In the genomic region with DNA sequence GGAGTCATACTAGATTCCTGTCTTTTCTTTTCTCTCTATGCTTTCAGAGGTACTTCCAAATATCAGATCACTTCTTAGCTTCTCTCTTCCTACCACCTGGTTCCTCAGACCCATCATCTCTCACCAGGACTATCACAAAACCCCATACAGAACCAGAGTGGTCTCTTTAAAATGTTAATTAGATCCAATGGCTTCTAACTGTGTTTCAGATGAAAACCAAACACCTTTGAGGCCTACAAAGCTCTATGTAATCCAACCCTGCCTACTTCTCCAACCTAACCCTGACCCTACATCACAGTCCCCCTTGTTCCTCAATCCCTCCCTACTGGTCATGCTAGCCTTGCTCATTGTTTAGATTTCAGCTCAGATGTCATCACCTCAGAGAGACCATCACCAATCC, we compare ENCODE assay signal across 16 cellular contexts. TPM values are rescaled to one million over a fixed set of nuclear protein-coding genes. Genes with fewer than 3 reads are reported as not detected.
DNase-seq lines count a peak whose midpoint lies in the region; ATAC-seq, FAIRE-seq and TF ChIP-seq lines count a peak whose summit lies in the region.
"Had no signal": no experiment of that assay in that cellular context is flagged by ENCODE, and none has a peak within 500 bp of the region (broad histone marks: within the 10 kb centered on the region; RNA-seq: fewer than 3 reads in every experiment).

No MANE protein-coding gene starts in this region.

- no peak overlapping the region for H2AFZ ChIP-seq in H1 (ENCODE audit: low read length)

- no peaks in the 10 kb centered on the region; a peak in 2 of 7 replicates for H3K27me3 ChIP-seq in H1 (replicated peaks in 1 of 4; ENCODE audit: control insufficient read depth in 3 of 4, extremely low read depth in 1 of 4, insufficient read depth in 3 of 4, low read length in 3 of 4)
- H3K27me3 ChIP-seq in iPS DF 6.9 (ENCODE audit: control insufficient read depth, insufficient read depth, low read length), result no peaks in the 10 kb centered on the region
- H3K27me3 ChIP-seq: BLaER1 had no signal

- no peak overlapping the region for H2BK12ac ChIP-seq in H1 (ENCODE audit: low read depth, low read length)

- H3K4ac ChIP-seq in H1 (replicated peaks; ENCODE audit: insufficient read length, low read depth, low read length), result no peak overlapping the region

- H3K36me3 Mint-ChIP-seq in activated naive CD4-positive, alpha-beta T cell treated with anti-CD3 and anti-CD28 coated beads, Interleukin-2, amount 50 U/mL, for 24 hours, result peaks cover 17% of the 10 kb centered on the region
- H3K36me3 Mint-ChIP-seq in activated CD8-positive, alpha-beta T cell treated with anti-CD3 and anti-CD28 coated beads, Interleukin-2, amount 10 ng/mL, durations not matched to agents 7 days and 5 days (ENCODE audit: low read depth), result peaks cover 17% of the 10 kb centered on the region

- peaks cover 0 to 8% (median 4%) of the 10 kb centered on the region in 4 experiments; a peak in 6 of 7 replicates for H3K4me1 ChIP-seq in H1 (replicated peaks in 1 of 4; ENCODE audit: control insufficient read depth in 3 of 4, insufficient read depth in 4 of 4, low read length in 3 of 4)
- 0 out of 2 replicates have a peak, but pooled peaks cover 2% of the 10 kb centered on the region for H3K4me1 ChIP-seq in iPS DF 6.9 (ENCODE audit: control insufficient read depth, insufficient read depth, low read length)
- H3K4me1 ChIP-seq: Caco-2 had no signal

- no peaks in the 10 kb centered on the region for H3K9me3 ChIP-seq in H1 (ENCODE audit: insufficient read depth in 2 of 2, low read depth in 1 of 2, low read length in 1 of 2)
- no peaks in the 10 kb centered on the region for H3K9me3 ChIP-seq in iPS DF 6.9 (ENCODE audit: control insufficient read depth, insufficient read depth, low read length)

- no peak overlapping the region for H3K18ac ChIP-seq in H1 (ENCODE audit: extremely low read depth, low read length)

- H3K4me3 Mint-ChIP-seq in activated naive CD4-positive, alpha-beta T cell treated with anti-CD3 and anti-CD28 coated beads, Interleukin-2, amount 50 U/mL, for 24 hours, result no peak overlapping the region
- no peak overlapping the region for H3K4me3 Mint-ChIP-seq in activated CD8-positive, alpha-beta T cell treated with anti-CD3 and anti-CD28 coated beads, Interleukin-2, amount 10 ng/mL, durations not matched to agents 7 days and 5 days
- H3K4me3 Mint-ChIP-seq: CD8-positive, alpha-beta memory T cell had no signal

- 0 out of 4 replicates have a peak overlapping the region, but pooled peaks of 1 of the 2 experiments have one; percentile 39 for H3K4me2 ChIP-seq in H1 (ENCODE audit: insufficient read depth in 1 of 2, low read depth in 2 of 2, low read length in 2 of 2)
- H3K4me2 ChIP-seq: BLaER1 had no signal

- H3K27me3 Mint-ChIP-seq in activated naive CD4-positive, alpha-beta T cell treated with anti-CD3 and anti-CD28 coated beads, Interleukin-2, amount 50 U/mL, for 24 hours, result no peaks in the 10 kb centered on the region
- H3K27me3 Mint-ChIP-seq in activated CD8-positive, alpha-beta T cell treated with anti-CD3 and anti-CD28 coated beads, Interleukin-2, amount 10 ng/mL, durations not matched to agents 7 days and 5 days (ENCODE audit: low read depth), result no peaks in the 10 kb centered on the region
- H3K27me3 Mint-ChIP-seq: CD8-positive, alpha-beta memory T cell; IgD-negative memory B cell had no signal

- H3K56ac ChIP-seq in H1 (replicated peaks; ENCODE audit: insufficient read length, low read depth, low read length), result no peak overlapping the region

- H4K20me1 ChIP-seq in H1 (replicated peaks in 1 of 2; ENCODE audit: control insufficient read depth in 1 of 2, insufficient read depth in 2 of 2, low read length in 2 of 2), result no peaks in the 10 kb centered on the region
- H4K20me1 ChIP-seq: BLaER1 had no signal

- H3K4me1 Mint-ChIP-seq in activated naive CD4-positive, alpha-beta T cell treated with anti-CD3 and anti-CD28 coated beads, Interleukin-2, amount 50 U/mL, for 24 hours, result peaks cover 1% of the 10 kb centered on the region
- H3K4me1 Mint-ChIP-seq in activated CD8-positive, alpha-beta T cell treated with anti-CD3 and anti-CD28 coated beads, Interleukin-2, amount 10 ng/mL, durations not matched to agents 7 days and 5 days (ENCODE audit: low read depth), result peaks cover under 1% of the 10 kb centered on the region

- H3K23ac ChIP-seq in H1 (ENCODE audit: insufficient read length), result no peak overlapping the region

- no peak overlapping the region for H3K9ac ChIP-seq in H1 (replicated peaks in 1 of 4; ENCODE audit: extremely low read depth in 1 of 4, low read depth in 3 of 4, low read length in 3 of 4)
- H3K9ac ChIP-seq: BLaER1 had no signal

- no peak for TF ChIP-seq RAD21 in H1 (IDR thresholded peaks at IDR 0.05 in 1 of 2, conservative IDR thresholded peaks at IDR 0.05 in 1 of 2; ENCODE audit: low read depth in 2 of 2, low read length in 2 of 2)

- H2BK5ac ChIP-seq in H1 (ENCODE audit: low read depth, low read length), result no peak overlapping the region

- no peak overlapping the region for H2AK5ac ChIP-seq in H1 (ENCODE audit: low read depth, low read length)

- H3K36me3 ChIP-seq in H1 (ENCODE audit: control insufficient read depth in 2 of 4, insufficient read depth in 4 of 4, low read length in 3 of 4) (peaks cover 0 to 5% (median 0%) of the 10 kb centered on the region in 4 experiments; a peak in 1 of 8 replicates), iPS DF 6.9 (ENCODE audit: control insufficient read depth, insufficient read depth, low read length) (no peaks in the 10 kb centered on the region)

- H3K27ac Mint-ChIP-seq in activated naive CD4-positive, alpha-beta T cell treated with anti-CD3 and anti-CD28 coated beads, Interleukin-2, amount 50 U/mL, for 24 hours, result peak overlapping the region; percentile 44
- no peak overlapping the region for H3K27ac Mint-ChIP-seq in activated CD8-positive, alpha-beta T cell treated with anti-CD3 and anti-CD28 coated beads, Interleukin-2, amount 10 ng/mL, durations not matched to agents 7 days and 5 days

- no peak overlapping the region for H4K8ac ChIP-seq in H1 (ENCODE audit: extremely low read depth, insufficient read depth, low read length)

- no peaks in the 10 kb centered on the region for H3K79me1 ChIP-seq in H1 (ENCODE audit: low read depth, low read length)

- H3K4me3 ChIP-seq in H1 (ENCODE audit: extremely low read depth in 1 of 4, insufficient read depth in 2 of 4, low read depth in 3 of 4, low read length in 4 of 4) (peak overlapping the region in 1 of 4 experiments; percentile 28; a peak in 2 of 8 replicates), iPS DF 6.9 (ENCODE audit: low read length) (no peak overlapping the region)
- H3K4me3 ChIP-seq: BLaER1 had no signal

- POLR2A ChIA-PET in H1 (lab: Charles Lee; ENCODE audit: partially characterized antibody), result interaction anchor here (1.1 kb wide), 1 partner anchor 59 kb away, joined by 3 read pairs; no protein-coding TSS in a partner anchor
- POLR2A ChIA-PET in activated CD8-positive, alpha-beta T cell treated with anti-CD3 and anti-CD28 coated beads, Interleukin-2, amount 10 ng/mL, durations not matched to agents 7 days and 5 days (lab: Charles Lee), result no interaction called here

- no peaks in the 10 kb centered on the region for H3K23me2 ChIP-seq in H1 (ENCODE audit: low read depth, low read length)

- H3K9me3 Mint-ChIP-seq in activated naive CD4-positive, alpha-beta T cell treated with anti-CD3 and anti-CD28 coated beads, Interleukin-2, amount 50 U/mL, for 24 hours, result no peaks in the 10 kb centered on the region
- no peaks in the 10 kb centered on the region for H3K9me3 Mint-ChIP-seq in activated CD8-positive, alpha-beta T cell treated with anti-CD3 and anti-CD28 coated beads, Interleukin-2, amount 10 ng/mL, durations not matched to agents 7 days and 5 days (ENCODE audit: insufficient read depth)
- H3K9me3 Mint-ChIP-seq: CD8-positive, alpha-beta memory T cell had no signal

- H3K27ac ChIP-seq in H1 (ENCODE audit: low read depth, low read length) (no peak overlapping the region), iPS DF 6.9 (ENCODE audit: low read length) (no peak overlapping the region), substantia nigra (ENCODE audit: low read depth, low read length, poor library complexity, severe bottlenecking) (no peak overlapping the region)
- H3K27ac ChIP-seq: BLaER1 had no signal

- ATAC-seq in activated CD8-positive, alpha-beta T cell treated with anti-CD3 and anti-CD28 coated beads, Interleukin-2, amount 10 ng/mL, durations not matched to agents 7 days and 5 days, result no peak
- ATAC-seq in GM19324 (IDR thresholded peaks at IDR 0.05; ENCODE audit: low FRiP score, unreplicated experiment), result no peak

- no peak for DNase-seq in activated naive CD4-positive, alpha-beta T cell treated with anti-CD3 and anti-CD28 coated beads, Interleukin-2, amount 50 U/mL, for 16 hours
- DNase-seq in H1 (ENCODE audit: low read depth in 1 of 2, low spot score in 2 of 2), result no peak
- peak; percentile 16 for DNase-seq in iPS DF 6.9 (ENCODE audit: low read depth, low spot score)
- DNase-seq in activated CD8-positive, alpha-beta T cell treated with anti-CD3 and anti-CD28 coated beads, Interleukin-2, amount 10 ng/mL, durations not matched to agents 7 days and 5 days, result no peak
- no peak for DNase-seq in substantia nigra (lab: John Stamatoyannopoulos, UW)
- DNase-seq: 8988T; AML-193; Caco-2; CD8-positive, alpha-beta memory T cell; DND-41; GF-D8; H7 had no signal

- CTCF ChIA-PET in H1 (lab: Charles Lee; ENCODE audit: partially characterized antibody), result interaction anchor here (0.6 to 1.7 kb wide), 4 partner anchors 8 to 601 kb away, joined by 3 to 4 read pairs (median 4); no protein-coding TSS in a partner anchor
- CTCF ChIA-PET in activated CD8-positive, alpha-beta T cell treated with anti-CD3 and anti-CD28 coated beads, Interleukin-2, amount 10 ng/mL, durations not matched to agents 7 days and 5 days (lab: Charles Lee), result interaction anchor here (0.9 kb wide), 1 partner anchor 38 kb away, joined by 3 read pairs; no protein-coding TSS in a partner anchor

- H2BK120ac ChIP-seq in H1 (replicated peaks; ENCODE audit: low read depth, low read length), result no peak overlapping the region

- H2BK20ac ChIP-seq in H1 (ENCODE audit: low read length), result no peak overlapping the region

- FAIRE-seq in H1 (lab: Jason Lieb, UNC), result no peak

- H3K14ac ChIP-seq in H1 (ENCODE audit: insufficient read length), result no peak overlapping the region

- peak in 1 of 2 experiments; percentile 86; a peak in 1 of 3 replicates for TF ChIP-seq EP300 in H1 (IDR thresholded peaks at IDR 0.05; ENCODE audit: borderline replicate concordance in 1 of 2, low read depth in 2 of 2, low read length in 2 of 2)

- no peak overlapping the region for H2BK15ac ChIP-seq in H1 (ENCODE audit: low read length)

- no peak for TF ChIP-seq CTCF in H1 (IDR thresholded peaks at IDR 0.05; ENCODE audit: control extremely low read depth in 1 of 3, insufficient read depth in 1 of 3, low read depth in 1 of 3, low read length in 3 of 3)

- TF ChIP-seq POLR2A in H1 (IDR thresholded peaks at IDR 0.05; ENCODE audit: control extremely low read depth in 1 of 2, low read depth in 2 of 2, low read length in 2 of 2), result no peak

- no peaks in the 10 kb centered on the region for H3K79me2 ChIP-seq in H1 (ENCODE audit: control insufficient read depth in 1 of 2, insufficient read depth in 2 of 2, low read length in 2 of 2)

- H4K91ac ChIP-seq in H1 (replicated peaks; ENCODE audit: insufficient read length, low read length), result no peak overlapping the region

- no peak overlapping the region for H4K5ac ChIP-seq in H1 (ENCODE audit: insufficient read length, low read depth, low read length)

RNA-seq across cellular contexts. Expression of a gene that starts 34.8 kb away (rescaled TPM):
- 10.0 and 12.5 TPM in 2 replicates for total RNA-seq in H1 (2021; fragmentation: NEBNext Ultra II Directional; extraction: Animal tissue kit (Norgen Biotek cat#: 25700))
- 15.0 and 15.1 TPM in 2 replicates for polyA plus RNA-seq in H1 (2011; rRNA removed)
- polyA plus RNA-seq in H1 (2011; cell fraction: cytosol; rRNA removed), result 14.2 TPM
- 13.3 TPM for polyA plus RNA-seq in H1 (2011; cell fraction: nucleus; rRNA removed)
- polyA plus RNA-seq in H1 (2012, experiment 1 of 2), result 11.0 to 12.0 TPM (median 11.9 TPM) in 4 replicates
- polyA plus RNA-seq in H1 (2012, experiment 2 of 2), result 4.6 TPM
- 13.8 TPM for polyA plus RNA-seq in H1 (2013, experiment 1 of 2)
- polyA plus RNA-seq in H1 (2013, experiment 2 of 2), result 16.4 TPM
- polyA minus RNA-seq in H1 (2011; rRNA and poly(A)+ RNA removed), result 15.3 and 18.7 TPM in 2 replicates
- 8.4 TPM for polyA minus RNA-seq in H1 (2011; cell fraction: cytosol; rRNA and poly(A)+ RNA removed)
- polyA minus RNA-seq in H1 (2011; cell fraction: nucleus; rRNA and poly(A)+ RNA removed), result 52.8 TPM
- 1 to 10 TPM; 7.4 to 8.7 TPM for total RNA-seq in activated CD8-positive, alpha-beta T cell treated with anti-CD3 and anti-CD28 coated beads, Interleukin-2, amount 10 ng/mL, durations not matched to agents 7 days and 5 days
